1 cellular context compared by ENCODE assay signal in genomic region chr5:119435436-119436132, GRCh38.
TF ChIP-seq lines count a peak whose summit lies in the region.

No MANE protein-coding gene starts in this region.

TF ChIP-seq in HepG2, 621 proteins besides CTCF, POLR2A, EP300 and RAD21 (continued from another document):
- no peak for TF ChIP-seq MTERF4 (CRISPR knock-in tag; IDR thresholded peaks at IDR 0.05)
- peak; percentile 61 for TF ChIP-seq THAP11 (CRISPR knock-in tag; IDR thresholded peaks at IDR 0.05)
- 0 out of 2 replicates have a peak, but pooled peaks have one; percentile 39 for TF ChIP-seq GFI1 (CRISPR knock-in tag; IDR thresholded peaks at IDR 0.05; ENCODE audit: borderline replicate concordance)
- TF ChIP-seq ZNF710 (CRISPR knock-in tag; IDR thresholded peaks at IDR 0.05; ENCODE audit: borderline replicate concordance), result no peak
- no peak for TF ChIP-seq ZNF143 (CRISPR knock-in tag; IDR thresholded peaks at IDR 0.05)
- TF ChIP-seq ZNF263 (CRISPR knock-in tag; IDR thresholded peaks at IDR 0.05), result no peak
- TF ChIP-seq ZFP91 (CRISPR knock-in tag; IDR thresholded peaks at IDR 0.05; ENCODE audit: borderline replicate concordance), result peak; percentile 23; the same call in 1 of the 2 replicates
- TF ChIP-seq ZSCAN22 (CRISPR knock-in tag; IDR thresholded peaks at IDR 0.05), result no peak
- 0 out of 2 replicates have a peak, but pooled peaks have one; percentile 17 for TF ChIP-seq SALL1 (CRISPR knock-in tag; IDR thresholded peaks at IDR 0.05)
- no peak for TF ChIP-seq MAZ (IDR thresholded peaks at IDR 0.05; ENCODE audit: borderline replicate concordance, low read depth, low read length)
- no peak for TF ChIP-seq MAZ (CRISPR knock-in tag; IDR thresholded peaks at IDR 0.05; ENCODE audit: low read depth)
- TF ChIP-seq KLF15 (CRISPR knock-in tag; IDR thresholded peaks at IDR 0.05; ENCODE audit: borderline replicate concordance), result no peak
- TF ChIP-seq ZBTB20 (CRISPR knock-in tag; IDR thresholded peaks at IDR 0.05; ENCODE audit: borderline replicate concordance, low read depth), result no peak
- no peak for TF ChIP-seq IRF9 (CRISPR knock-in tag; IDR thresholded peaks at IDR 0.05; ENCODE audit: borderline replicate concordance)
- TF ChIP-seq ZNF543 (CRISPR knock-in tag; IDR thresholded peaks at IDR 0.05), result no peak
- peak; percentile 70 for TF ChIP-seq STAG1 (CRISPR knock-in tag; IDR thresholded peaks at IDR 0.05)
- TF ChIP-seq KAT8 (CRISPR knock-in tag; IDR thresholded peaks at IDR 0.05), result 0 out of 2 replicates have a peak, but pooled peaks have one; percentile 38
- no peak for TF ChIP-seq NFIC (IDR thresholded peaks at IDR 0.05; ENCODE audit: low read length)
- no peak for TF ChIP-seq ZBTB34 (CRISPR knock-in tag; IDR thresholded peaks at IDR 0.05)
- TF ChIP-seq TEAD3 (CRISPR knock-in tag; optimal IDR thresholded peaks at IDR 0.05; ENCODE audit: borderline replicate concordance), result peak; percentile 28
- TF ChIP-seq TARDBP (CRISPR knock-in tag; IDR thresholded peaks at IDR 0.05), result peak; percentile 38; the same call in 1 of the 2 replicates
- 0 out of 2 replicates have a peak, but pooled peaks have one; percentile 33 for TF ChIP-seq ZNF556 (CRISPR knock-in tag; IDR thresholded peaks at IDR 0.05; ENCODE audit: borderline replicate concordance)
- no peak for TF ChIP-seq HNRNPUL1 (IDR thresholded peaks at IDR 0.05; ENCODE audit: low read depth, low read length)
- 0 out of 2 replicates have a peak, but pooled peaks have one; percentile 19 for TF ChIP-seq ZMYM4 (CRISPR knock-in tag; IDR thresholded peaks at IDR 0.05)
- TF ChIP-seq GABPA (IDR thresholded peaks at IDR 0.05; ENCODE audit: low read depth, low read length), result no peak
- TF ChIP-seq GABPA (CRISPR knock-in tag; IDR thresholded peaks at IDR 0.05; ENCODE audit: low read depth), result no peak
- no peak for TF ChIP-seq ZNF224 (CRISPR knock-in tag; IDR thresholded peaks at IDR 0.05)
- TF ChIP-seq ZNF776 (CRISPR knock-in tag; IDR thresholded peaks at IDR 0.05), result 0 out of 2 replicates have a peak, but pooled peaks have one; percentile 34
- TF ChIP-seq HMGXB4 (CRISPR knock-in tag; IDR thresholded peaks at IDR 0.05; ENCODE audit: borderline replicate concordance in 1 of 2, low read depth in 1 of 2), result peak; percentile 45 to 52; a peak in 1 of 4 replicates
- TF ChIP-seq GATAD2A (CRISPR knock-in tag; IDR thresholded peaks at IDR 0.05), result 0 out of 2 replicates have a peak, but pooled peaks have one; percentile 21
- TF ChIP-seq PPARG (CRISPR knock-in tag; conservative IDR thresholded peaks at IDR 0.05), result 0 out of 2 replicates have a peak, but pooled peaks have one; percentile 33
- TF ChIP-seq KLF11 (CRISPR knock-in tag; IDR thresholded peaks at IDR 0.05), result no peak
- TF ChIP-seq ARID4A (CRISPR knock-in tag; IDR thresholded peaks at IDR 0.05; ENCODE audit: borderline replicate concordance), result 0 out of 2 replicates have a peak, but pooled peaks have one; percentile 0
- TF ChIP-seq ZNF75D (CRISPR knock-in tag; IDR thresholded peaks at IDR 0.05; ENCODE audit: borderline replicate concordance), result no peak
- TF ChIP-seq SMC3 (IDR thresholded peaks at IDR 0.05; ENCODE audit: low read length), result peak; percentile 57; the same call in 1 of the 2 replicates
- no peak for TF ChIP-seq ZNF451 (CRISPR knock-in tag; IDR thresholded peaks at IDR 0.05)
TF ChIP-seq in HepG2: peak in this region for 20.
